ENCODE assay signal across 7 cellular contexts in the genomic region with DNA sequence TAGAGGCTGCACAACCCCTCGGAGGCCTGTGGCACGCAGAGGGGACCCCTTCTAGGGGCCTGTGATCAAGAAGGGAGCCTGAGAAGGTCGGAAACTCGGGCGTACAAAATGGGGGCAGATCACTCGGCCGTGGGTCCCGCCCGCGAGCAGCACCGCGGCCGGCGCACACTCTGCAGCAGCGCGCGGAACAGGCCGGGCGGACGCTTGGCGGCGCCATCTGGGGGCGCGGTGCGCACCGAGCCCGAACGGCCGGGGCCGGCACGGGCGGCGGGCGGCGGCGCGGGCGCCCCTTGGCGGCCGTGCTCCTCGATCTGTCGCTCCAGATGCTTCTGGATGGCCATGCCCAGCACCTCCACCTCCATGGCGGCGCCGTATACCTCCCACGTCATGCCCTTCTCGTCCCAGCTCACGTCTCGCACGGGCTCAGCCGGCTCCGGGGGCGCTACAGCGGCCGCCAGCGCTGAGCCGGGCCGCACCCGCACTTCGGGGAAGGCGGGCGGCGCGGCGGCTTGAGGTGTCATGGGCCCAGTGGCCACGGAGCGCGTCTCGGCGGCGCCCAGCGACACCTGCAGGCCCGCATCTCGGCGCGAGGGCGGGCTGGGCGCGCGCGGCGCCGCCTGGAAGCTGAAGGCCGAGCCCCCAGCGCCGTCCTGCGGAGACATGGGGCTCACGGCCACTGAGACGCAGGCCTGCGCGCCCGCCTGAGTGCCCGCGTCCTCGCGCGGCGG. TPM values are rescaled to one million over a fixed set of nuclear protein-coding genes. Genes with fewer than 3 reads are reported as not detected.
DNase-seq lines count a peak whose midpoint lies in the region; ATAC-seq and TF ChIP-seq lines count a peak whose summit lies in the region.

No MANE protein-coding gene starts in this region.

- ATAC-seq in GM21529 (IDR thresholded peaks at IDR 0.05; ENCODE audit: unreplicated experiment) (peak; percentile 72), mucosa of descending colon (peak; percentile 82), HG02623 (IDR thresholded peaks at IDR 0.05; ENCODE audit: unreplicated experiment) (no peak)
- ATAC-seq in central memory CD8-positive, alpha-beta T cell (replicated peaks; ENCODE audit: extremely low read depth, poor library complexity, severe bottlenecking), result peak; percentile 91
- ATAC-seq in stimulated activated naive CD8-positive, alpha-beta T cell treated with anti-CD3 and anti-CD28 coated beads, Interleukin-15, Interleukin-2, amounts not matched to agents 100 U/mL and 50 U/mL, for 24 hours, result peak; percentile 85

- POLR2A ChIA-PET in Caco-2 (lab: Charles Lee), result no interaction called here

- no peaks in the 10 kb centered on the region for H3K27me3 ChIP-seq in Caco-2 (replicated peaks; ENCODE audit: control insufficient read depth, insufficient read depth, low read length)

- H3K9me3 ChIP-seq in mucosa of descending colon (no peaks in the 10 kb centered on the region), Caco-2 (no peaks in the 10 kb centered on the region)

- peaks cover 6% of the 10 kb centered on the region for H3K4me1 ChIP-seq in mucosa of descending colon (ENCODE audit: low read depth)
- H3K4me1 ChIP-seq in Caco-2, result no peaks in the 10 kb centered on the region

- peaks cover 6% of the 10 kb centered on the region for H3K4me1 Mint-ChIP-seq in central memory CD8-positive, alpha-beta T cell
- H3K4me1 Mint-ChIP-seq in Caco-2 (ENCODE audit: low read depth, unreplicated experiment), result no peaks in the 10 kb centered on the region

- H3K27me3 Mint-ChIP-seq in central memory CD8-positive, alpha-beta T cell, result no peaks in the 10 kb centered on the region
- no peaks in the 10 kb centered on the region for H3K27me3 Mint-ChIP-seq in Caco-2 (ENCODE audit: insufficient read depth, unreplicated experiment)

- H3K27ac Mint-ChIP-seq in central memory CD8-positive, alpha-beta T cell (ENCODE audit: low read depth), result peak overlapping the region; percentile 51
- H3K27ac Mint-ChIP-seq in Caco-2 (ENCODE audit: unreplicated experiment), result no peak overlapping the region

- CTCF ChIA-PET in Caco-2 (lab: Charles Lee), result interaction anchor here (0.7 kb wide), 1 partner anchor 242 kb away, joined by 3 read pairs; no protein-coding TSS in a partner anchor

- no peak overlapping the region for H3K4me3 ChIP-seq in mucosa of descending colon
- no peak overlapping the region for H3K4me3 ChIP-seq in Caco-2 (ENCODE audit: low read depth, low read length)

- BruUV-seq in Caco-2 (replicated peaks; lab: Mats Ljungman, UMichigan), result no TSS peak

- H3K36me3 Mint-ChIP-seq in central memory CD8-positive, alpha-beta T cell (ENCODE audit: insufficient read depth), result peaks cover 3% of the 10 kb centered on the region
- peaks cover 11% of the 10 kb centered on the region for H3K36me3 Mint-ChIP-seq in Caco-2 (ENCODE audit: insufficient read depth, unreplicated experiment)

- H3K36me3 ChIP-seq in mucosa of descending colon (ENCODE audit: low read depth), result no peaks in the 10 kb centered on the region
- H3K36me3 ChIP-seq in Caco-2 (ENCODE audit: control insufficient read depth, insufficient read depth, low read length), result no peaks in the 10 kb centered on the region

- DNase-seq in activated CD4-positive, CD25-positive, alpha-beta regulatory T cell (lab: John Stamatoyannopoulos, UW), result peak in 3 of 4 experiments; percentile 40 to 66 (median 66)
- peak; percentile 37 to 42 for DNase-seq in central memory CD8-positive, alpha-beta T cell (ENCODE audit: low spot score in 2 of 2)
- DNase-seq in mucosa of descending colon (peak; percentile 60 to 79 (median 66)), Caco-2 (no peak)
- DNase-seq in stimulated activated naive CD8-positive, alpha-beta T cell treated with anti-CD3 and anti-CD28 coated beads, Interleukin-15, Interleukin-2, amounts not matched to agents 100 U/mL and 50 U/mL, for 24 hours, result peak; percentile 77

- no peaks in the 10 kb centered on the region for H3K9me3 Mint-ChIP-seq in central memory CD8-positive, alpha-beta T cell
- no peaks in the 10 kb centered on the region for H3K9me3 Mint-ChIP-seq in Caco-2 (ENCODE audit: unreplicated experiment)

- intact Hi-C loops in mucosa of descending colon (cut with DNase I, micrococcal nuclease) (no loop called here), Caco-2 (cut with micrococcal nuclease; ENCODE audit: unreplicated experiment) (no loop called here)

- peak overlapping the region; percentile 69 for H3K4me3 Mint-ChIP-seq in central memory CD8-positive, alpha-beta T cell
- no peak overlapping the region for H3K4me3 Mint-ChIP-seq in Caco-2 (ENCODE audit: unreplicated experiment)

- TF ChIP-seq CTCF in mucosa of descending colon (IDR thresholded peaks at IDR 0.05) (peak; percentile 37), Caco-2 (IDR thresholded peaks at IDR 0.05; ENCODE audit: insufficient read depth in 1 of 2, low read depth in 1 of 2, low read length in 1 of 2, severe bottlenecking in 1 of 2, unreplicated experiment in 1 of 2) (no peak)

RNA-seq across cellular contexts. Expression of gene GPRIN1, which starts 13.1 kb away (rescaled TPM):
- total RNA-seq in mucosa of descending colon (1 to 10 TPM; 1.6 to 2.4 (median 1.6) TPM), Caco-2 (2022) (3.9 and 5.2 TPM in 2 replicates)

RNA-seq across cellular contexts. Expression of gene SNCB, which starts 33.5 kb away (rescaled TPM):
- total RNA-seq in mucosa of descending colon (under 1 TPM in 1 of 3 donors, not detected in 2; 0.89 TPM), Caco-2 (2022) (not detected in 2 replicates)

RNA-seq across cellular contexts. Expression of gene EIF4E1B, which starts 33.6 kb away (rescaled TPM):
- total RNA-seq in mucosa of descending colon (not detected), Caco-2 (2022) (not detected in 2 replicates)

RNA-seq across cellular contexts. Expression of gene CDHR2, which starts 47.7 kb away (rescaled TPM):
- 100 to 1,000 TPM in 2 of 3 donors, 10 to 100 TPM in 1; 69.0 to 184 (median 107) TPM for total RNA-seq in mucosa of descending colon
- 0.19 and 0.59 TPM in 2 replicates for total RNA-seq in Caco-2 (2022)

RNA-seq across cellular contexts. Expression of gene TSPAN17, which starts 50.4 kb away (rescaled TPM):
- total RNA-seq in mucosa of descending colon (10 to 100 TPM; 25.7 to 36.3 (median 31.9) TPM), Caco-2 (2022) (19.6 and 20.5 TPM in 2 replicates)

Comparison
In these comparisons a context has a peak if more than half of its experiments do, and no peak if none do; other contexts are left out.
1. DNase-seq: peak in activated CD4-positive, CD25-positive, alpha-beta regulatory T cell (3 of 4), central memory CD8-positive, alpha-beta T cell (2 of 2), mucosa of descending colon (3 of 3) and stimulated activated naive CD8-positive, alpha-beta T cell treated with anti-CD3 and anti-CD28 coated beads, Interleukin-15, Interleukin-2, amounts not matched to agents 100 U/mL and 50 U/mL, for 24 hours (single experiment); none in Caco-2 (0 of 2).